In genomic region chr9:137083418-137084004, GRCh38 we compare ENCODE assay signal across 1 cellular context.
TF ChIP-seq lines count a peak whose summit lies in the region.

No MANE protein-coding gene starts in this region.

TF ChIP-seq in HepG2, 621 proteins besides CTCF, POLR2A, EP300 and RAD21 (continues in another document):
- TF ChIP-seq TOPORS (CRISPR knock-in tag; IDR thresholded peaks at IDR 0.05) (no peak), ZNF274 (CRISPR knock-in tag; IDR thresholded peaks at IDR 0.05) (no peak), CREB1 (IDR thresholded peaks at IDR 0.05) (0 out of 2 replicates have a peak, but pooled peaks have one; percentile 2), CREB1 (CRISPR knock-in tag; IDR thresholded peaks at IDR 0.05) (no peak), PAX8 (CRISPR knock-in tag; IDR thresholded peaks at IDR 0.05; ENCODE audit: borderline replicate concordance) (no peak), ZNF180 (CRISPR knock-in tag; IDR thresholded peaks at IDR 0.05; ENCODE audit: borderline replicate concordance, low read depth) (no peak), SAP130 (CRISPR knock-in tag; IDR thresholded peaks at IDR 0.05; ENCODE audit: low read depth) (peak; percentile 58; the same call in 1 of the 2 replicates), ZNF513 (CRISPR knock-in tag; conservative IDR thresholded peaks at IDR 0.05) (no peak), MAFF (IDR thresholded peaks at IDR 0.05; ENCODE audit: low read depth, low read length) (peak; percentile 55; the same call in 1 of the 2 replicates), ZNF687 (CRISPR knock-in tag; IDR thresholded peaks at IDR 0.05) (peak; percentile 53), ZNF747 (CRISPR knock-in tag; IDR thresholded peaks at IDR 0.05; ENCODE audit: borderline replicate concordance) (no peak), AGO2 (optimal IDR thresholded peaks at IDR 0.05; ENCODE audit: low read depth, low read length) (peak; percentile 37), FOSL1 (CRISPR knock-in tag; IDR thresholded peaks at IDR 0.05; ENCODE audit: borderline replicate concordance) (peak; percentile 52; the same call in 1 of the 2 replicates), SALL1 (CRISPR knock-in tag; IDR thresholded peaks at IDR 0.05) (0 out of 2 replicates have a peak, but pooled peaks have one; percentile 38), TAF1 (CRISPR knock-in tag; IDR thresholded peaks at IDR 0.05) (no peak), GTF2F1 (IDR thresholded peaks at IDR 0.05; ENCODE audit: low read length) (no peak), MAFG (CRISPR knock-in tag; IDR thresholded peaks at IDR 0.05) (peak; percentile 80), MXI1 (IDR thresholded peaks at IDR 0.05; ENCODE audit: borderline replicate concordance, low read depth, low read length) (peak; percentile 53; the same call in 1 of the 3 replicates), ZC3H13 (CRISPR knock-in tag; IDR thresholded peaks at IDR 0.05) (no peak), TFE3 (CRISPR knock-in tag; IDR thresholded peaks at IDR 0.05) (no peak), GATAD2A (CRISPR knock-in tag; IDR thresholded peaks at IDR 0.05) (0 out of 2 replicates have a peak, but pooled peaks have one; percentile 27), TCF7 (IDR thresholded peaks at IDR 0.05; ENCODE audit: low read depth) (peak; percentile 77; the same call in 1 of the 2 replicates), MAFK (conservative IDR thresholded peaks at IDR 0.05 in 1 of 2, IDR thresholded peaks at IDR 0.05 in 1 of 2; ENCODE audit: low read length in 2 of 2) (peak; percentile 62 to 77), ZNF704 (CRISPR knock-in tag; IDR thresholded peaks at IDR 0.05; ENCODE audit: borderline replicate concordance) (no peak), ZKSCAN5 (CRISPR knock-in tag; IDR thresholded peaks at IDR 0.05) (no peak), DNMT1 (CRISPR knock-in tag; IDR thresholded peaks at IDR 0.05) (no peak)
- TF ChIP-seq, protein P1, sequence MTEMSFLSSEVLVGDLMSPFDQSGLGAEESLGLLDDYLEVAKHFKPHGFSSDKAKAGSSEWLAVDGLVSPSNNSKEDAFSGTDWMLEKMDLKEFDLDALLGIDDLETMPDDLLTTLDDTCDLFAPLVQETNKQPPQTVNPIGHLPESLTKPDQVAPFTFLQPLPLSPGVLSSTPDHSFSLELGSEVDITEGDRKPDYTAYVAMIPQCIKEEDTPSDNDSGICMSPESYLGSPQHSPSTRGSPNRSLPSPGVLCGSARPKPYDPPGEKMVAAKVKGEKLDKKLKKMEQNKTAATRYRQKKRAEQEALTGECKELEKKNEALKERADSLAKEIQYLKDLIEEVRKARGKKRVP (CRISPR knock-in tag; IDR thresholded peaks at IDR 0.05): no peak
- TF ChIP-seq, protein P2, sequence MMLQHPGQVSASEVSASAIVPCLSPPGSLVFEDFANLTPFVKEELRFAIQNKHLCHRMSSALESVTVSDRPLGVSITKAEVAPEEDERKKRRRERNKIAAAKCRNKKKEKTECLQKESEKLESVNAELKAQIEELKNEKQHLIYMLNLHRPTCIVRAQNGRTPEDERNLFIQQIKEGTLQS (CRISPR knock-in tag; IDR thresholded peaks at IDR 0.05): peak; percentile 24; the same call in 1 of the 2 replicates
- TF ChIP-seq, protein P3, sequence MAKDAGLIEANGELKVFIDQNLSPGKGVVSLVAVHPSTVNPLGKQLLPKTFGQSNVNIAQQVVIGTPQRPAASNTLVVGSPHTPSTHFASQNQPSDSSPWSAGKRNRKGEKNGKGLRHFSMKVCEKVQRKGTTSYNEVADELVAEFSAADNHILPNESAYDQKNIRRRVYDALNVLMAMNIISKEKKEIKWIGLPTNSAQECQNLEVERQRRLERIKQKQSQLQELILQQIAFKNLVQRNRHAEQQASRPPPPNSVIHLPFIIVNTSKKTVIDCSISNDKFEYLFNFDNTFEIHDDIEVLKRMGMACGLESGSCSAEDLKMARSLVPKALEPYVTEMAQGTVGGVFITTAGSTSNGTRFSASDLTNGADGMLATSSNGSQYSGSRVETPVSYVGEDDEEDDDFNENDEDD (CRISPR knock-in tag; IDR thresholded peaks at IDR 0.05; ENCODE audit: borderline replicate concordance): no peak
- TF ChIP-seq, protein P4, sequence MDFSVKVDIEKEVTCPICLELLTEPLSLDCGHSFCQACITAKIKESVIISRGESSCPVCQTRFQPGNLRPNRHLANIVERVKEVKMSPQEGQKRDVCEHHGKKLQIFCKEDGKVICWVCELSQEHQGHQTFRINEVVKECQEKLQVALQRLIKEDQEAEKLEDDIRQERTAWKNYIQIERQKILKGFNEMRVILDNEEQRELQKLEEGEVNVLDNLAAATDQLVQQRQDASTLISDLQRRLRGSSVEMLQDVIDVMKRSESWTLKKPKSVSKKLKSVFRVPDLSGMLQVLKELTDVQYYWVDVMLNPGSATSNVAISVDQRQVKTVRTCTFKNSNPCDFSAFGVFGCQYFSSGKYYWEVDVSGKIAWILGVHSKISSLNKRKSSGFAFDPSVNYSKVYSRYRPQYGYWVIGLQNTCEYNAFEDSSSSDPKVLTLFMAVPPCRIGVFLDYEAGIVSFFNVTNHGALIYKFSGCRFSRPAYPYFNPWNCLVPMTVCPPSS (IDR thresholded peaks at IDR 0.05): no peak
- TF ChIP-seq, protein P5, sequence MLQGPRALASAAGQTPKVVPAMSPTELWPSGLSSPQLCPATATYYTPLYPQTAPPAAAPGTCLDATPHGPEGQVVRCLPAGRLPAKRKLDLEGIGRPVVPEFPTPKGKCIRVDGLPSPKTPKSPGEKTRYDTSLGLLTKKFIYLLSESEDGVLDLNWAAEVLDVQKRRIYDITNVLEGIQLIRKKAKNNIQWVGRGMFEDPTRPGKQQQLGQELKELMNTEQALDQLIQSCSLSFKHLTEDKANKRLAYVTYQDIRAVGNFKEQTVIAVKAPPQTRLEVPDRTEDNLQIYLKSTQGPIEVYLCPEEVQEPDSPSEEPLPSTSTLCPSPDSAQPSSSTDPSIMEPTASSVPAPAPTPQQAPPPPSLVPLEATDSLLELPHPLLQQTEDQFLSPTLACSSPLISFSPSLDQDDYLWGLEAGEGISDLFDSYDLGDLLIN (CRISPR knock-in tag; IDR thresholded peaks at IDR 0.05; ENCODE audit: borderline replicate concordance): no peak
- TF ChIP-seq, protein P6, sequence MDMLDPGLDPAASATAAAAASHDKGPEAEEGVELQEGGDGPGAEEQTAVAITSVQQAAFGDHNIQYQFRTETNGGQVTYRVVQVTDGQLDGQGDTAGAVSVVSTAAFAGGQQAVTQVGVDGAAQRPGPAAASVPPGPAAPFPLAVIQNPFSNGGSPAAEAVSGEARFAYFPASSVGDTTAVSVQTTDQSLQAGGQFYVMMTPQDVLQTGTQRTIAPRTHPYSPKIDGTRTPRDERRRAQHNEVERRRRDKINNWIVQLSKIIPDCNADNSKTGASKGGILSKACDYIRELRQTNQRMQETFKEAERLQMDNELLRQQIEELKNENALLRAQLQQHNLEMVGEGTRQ (IDR thresholded peaks at IDR 0.05; ENCODE audit: low read depth, low read length): no peak
- TF ChIP-seq, protein P6 (CRISPR knock-in tag; IDR thresholded peaks at IDR 0.05; ENCODE audit: borderline replicate concordance): no peak
- TF ChIP-seq, protein P7, sequence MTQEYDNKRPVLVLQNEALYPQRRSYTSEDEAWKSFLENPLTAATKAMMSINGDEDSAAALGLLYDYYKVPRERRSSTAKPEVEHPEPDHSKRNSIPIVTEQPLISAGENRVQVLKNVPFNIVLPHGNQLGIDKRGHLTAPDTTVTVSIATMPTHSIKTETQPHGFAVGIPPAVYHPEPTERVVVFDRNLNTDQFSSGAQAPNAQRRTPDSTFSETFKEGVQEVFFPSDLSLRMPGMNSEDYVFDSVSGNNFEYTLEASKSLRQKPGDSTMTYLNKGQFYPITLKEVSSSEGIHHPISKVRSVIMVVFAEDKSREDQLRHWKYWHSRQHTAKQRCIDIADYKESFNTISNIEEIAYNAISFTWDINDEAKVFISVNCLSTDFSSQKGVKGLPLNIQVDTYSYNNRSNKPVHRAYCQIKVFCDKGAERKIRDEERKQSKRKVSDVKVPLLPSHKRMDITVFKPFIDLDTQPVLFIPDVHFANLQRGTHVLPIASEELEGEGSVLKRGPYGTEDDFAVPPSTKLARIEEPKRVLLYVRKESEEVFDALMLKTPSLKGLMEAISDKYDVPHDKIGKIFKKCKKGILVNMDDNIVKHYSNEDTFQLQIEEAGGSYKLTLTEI (CRISPR knock-in tag; conservative IDR thresholded peaks at IDR 0.05): no peak
- TF ChIP-seq, protein P8, sequence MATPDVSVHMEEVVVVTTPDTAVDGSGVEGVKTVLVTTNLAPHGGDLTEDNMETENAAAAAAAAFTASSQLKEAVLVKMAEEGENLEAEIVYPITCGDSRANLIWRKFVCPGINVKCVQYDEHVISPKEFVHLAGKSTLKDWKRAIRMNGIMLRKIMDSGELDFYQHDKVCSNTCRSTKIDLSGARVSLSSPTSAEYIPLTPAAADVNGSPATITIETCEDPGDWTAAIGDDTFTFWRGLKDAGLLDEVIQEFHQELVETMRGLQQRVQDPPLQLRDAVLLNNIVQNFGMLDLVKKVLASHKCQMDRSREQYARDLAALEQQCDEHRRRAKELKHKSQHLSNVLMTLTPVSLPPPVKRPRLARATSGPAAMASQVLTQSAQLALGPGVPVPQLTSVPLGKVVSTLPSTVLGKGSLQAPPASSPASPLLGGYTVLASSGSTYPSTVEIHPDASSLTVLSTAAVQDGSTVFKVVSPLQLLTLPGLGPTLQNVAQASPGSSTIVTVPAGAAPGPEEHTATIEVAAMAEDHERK (CRISPR knock-in tag; IDR thresholded peaks at IDR 0.05; ENCODE audit: low read depth): no peak
- TF ChIP-seq, protein P9, sequence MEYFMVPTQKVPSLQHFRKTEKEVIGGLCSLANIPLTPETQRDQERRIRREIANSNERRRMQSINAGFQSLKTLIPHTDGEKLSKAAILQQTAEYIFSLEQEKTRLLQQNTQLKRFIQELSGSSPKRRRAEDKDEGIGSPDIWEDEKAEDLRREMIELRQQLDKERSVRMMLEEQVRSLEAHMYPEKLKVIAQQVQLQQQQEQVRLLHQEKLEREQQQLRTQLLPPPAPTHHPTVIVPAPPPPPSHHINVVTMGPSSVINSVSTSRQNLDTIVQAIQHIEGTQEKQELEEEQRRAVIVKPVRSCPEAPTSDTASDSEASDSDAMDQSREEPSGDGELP (IDR thresholded peaks at IDR 0.05; ENCODE audit: borderline replicate concordance, low read depth): peak; percentile 58; the same call in 1 of the 2 replicates
